Comparison of ENCODE assay signal across 8 cellular contexts in the genomic region with DNA sequence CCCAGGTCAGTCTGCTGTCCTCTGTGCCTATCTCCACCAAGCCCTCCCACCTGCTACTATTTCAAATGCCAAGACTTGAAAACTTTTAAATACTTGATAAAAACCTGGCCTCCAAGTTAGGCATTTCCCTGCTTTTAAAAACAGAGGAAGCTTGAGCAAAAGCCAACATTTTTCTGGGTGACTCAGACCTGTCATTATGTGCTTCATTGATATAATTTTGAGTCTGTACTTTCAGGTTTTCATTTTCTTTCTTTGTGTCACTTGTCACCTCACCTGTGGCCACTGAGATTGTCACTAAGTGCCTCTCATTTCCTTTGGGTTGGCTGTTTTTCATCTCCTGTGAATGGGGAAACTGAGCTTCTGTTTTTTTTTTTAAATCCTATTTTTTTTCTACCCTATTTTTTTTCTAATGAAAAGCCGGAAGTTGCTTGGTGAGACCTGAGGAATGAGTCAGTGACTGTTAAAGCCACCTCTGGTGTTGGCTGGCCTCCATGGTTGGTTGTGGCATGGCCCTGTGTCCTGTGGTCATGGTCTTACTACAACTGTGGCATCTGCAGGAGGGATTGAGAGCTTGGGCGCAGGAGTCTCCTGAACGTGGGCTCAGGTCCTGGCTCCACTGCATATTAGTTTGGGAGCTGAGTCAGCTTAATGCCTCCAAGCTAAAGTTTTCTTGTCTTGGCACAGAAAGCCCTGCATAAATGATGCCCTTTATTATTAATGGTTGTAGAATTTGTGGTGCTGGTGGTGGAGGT. TPM values are rescaled to one million over a fixed set of nuclear protein-coding genes. Genes with fewer than 3 reads are reported as not detected.
DNase-seq lines count a peak whose midpoint lies in the region; ATAC-seq and TF ChIP-seq lines count a peak whose summit lies in the region.

No MANE protein-coding gene starts in this region.

- peak overlapping the region; percentile 25 for H3K4me3 Mint-ChIP-seq in activated T-helper 1 cell treated with anti-CD3 and anti-CD28 coated beads, Interleukin-12 subunit alpha, Interleukin-12 subunit beta, Interleukin-2, Interleukin-4 antibody, amounts not matched to agents 30 ng/mL and 10 ng/mL and 1 ng/mL, durations not matched to agents 14 hours and 24 hours and 36 hours

- H3K27me3 ChIP-seq in DND-41 (ENCODE audit: insufficient read depth, low read length, poor library complexity), result no peaks in the 10 kb centered on the region

- H3K4me1 ChIP-seq in DND-41 (ENCODE audit: insufficient read depth, low read length), result no peaks in the 10 kb centered on the region

- no peak for TF ChIP-seq CTCF in DND-41 (IDR thresholded peaks at IDR 0.05; ENCODE audit: borderline replicate concordance, extremely low read depth, low read length, poor library complexity, severe bottlenecking)

- H3K36me3 Mint-ChIP-seq in activated T-helper 1 cell treated with anti-CD3 and anti-CD28 coated beads, Interleukin-12 subunit alpha, Interleukin-12 subunit beta, Interleukin-2, Interleukin-4 antibody, amounts not matched to agents 30 ng/mL and 10 ng/mL and 1 ng/mL, durations not matched to agents 14 hours and 24 hours and 36 hours (ENCODE audit: low read depth), result peaks cover 1% of the 10 kb centered on the region

- no peaks in the 10 kb centered on the region for H3K9me3 Mint-ChIP-seq in activated T-helper 1 cell treated with anti-CD3 and anti-CD28 coated beads, Interleukin-12 subunit alpha, Interleukin-12 subunit beta, Interleukin-2, Interleukin-4 antibody, amounts not matched to agents 30 ng/mL and 10 ng/mL and 1 ng/mL, durations not matched to agents 14 hours and 24 hours and 36 hours

- H3K27me3 Mint-ChIP-seq in activated T-helper 1 cell treated with anti-CD3 and anti-CD28 coated beads, Interleukin-12 subunit alpha, Interleukin-12 subunit beta, Interleukin-2, Interleukin-4 antibody, amounts not matched to agents 30 ng/mL and 10 ng/mL and 1 ng/mL, durations not matched to agents 14 hours and 24 hours and 36 hours (ENCODE audit: insufficient read depth), result no peaks in the 10 kb centered on the region

- peaks cover 34% of the 10 kb centered on the region for H4K20me1 ChIP-seq in DND-41 (ENCODE audit: insufficient read depth, low read length)

- H3K4me2 ChIP-seq in DND-41 (ENCODE audit: insufficient read depth, low read length), result no peak overlapping the region

- ATAC-seq in DND-41 (ENCODE audit: insufficient read depth, low read depth), result peak; percentile 42; the same call in 1 of the 3 replicates
- peak; percentile 43 for ATAC-seq in HG03460 (IDR thresholded peaks at IDR 0.05; ENCODE audit: unreplicated experiment)
- ATAC-seq in sciatic nerve, result no peak
- ATAC-seq in HG03039 (IDR thresholded peaks at IDR 0.05; ENCODE audit: unreplicated experiment), result no peak

- H3K27ac ChIP-seq in DND-41 (ENCODE audit: low read length), result no peak overlapping the region

- peak overlapping the region; percentile 57 for H3K27ac Mint-ChIP-seq in activated T-helper 1 cell treated with anti-CD3 and anti-CD28 coated beads, Interleukin-12 subunit alpha, Interleukin-12 subunit beta, Interleukin-2, Interleukin-4 antibody, amounts not matched to agents 30 ng/mL and 10 ng/mL and 1 ng/mL, durations not matched to agents 14 hours and 24 hours and 36 hours

- H3K4me1 Mint-ChIP-seq in activated T-helper 1 cell treated with anti-CD3 and anti-CD28 coated beads, Interleukin-12 subunit alpha, Interleukin-12 subunit beta, Interleukin-2, Interleukin-4 antibody, amounts not matched to agents 30 ng/mL and 10 ng/mL and 1 ng/mL, durations not matched to agents 14 hours and 24 hours and 36 hours (ENCODE audit: low read depth), result peaks cover 70% of the 10 kb centered on the region

- H3K36me3 ChIP-seq in DND-41 (ENCODE audit: insufficient read depth, low read length), result no peaks in the 10 kb centered on the region

- no peaks in the 10 kb centered on the region for H3K9me3 ChIP-seq in DND-41 (ENCODE audit: insufficient read depth, low read length, severe bottlenecking)

- no peak overlapping the region for H3K9ac ChIP-seq in DND-41 (ENCODE audit: low read depth, low read length)

- DNase-seq in DND-41 (no peak), kidney tubule cell (ENCODE audit: low spot score) (peak; percentile 93), NCI-H1092 (lab: John Stamatoyannopoulos, UW) (no peak), sciatic nerve (ENCODE audit: low spot score) (no peak), putamen (ENCODE audit: low spot score) (no peak)
- no peak for DNase-seq in activated T-helper 1 cell treated with anti-CD3 and anti-CD28 coated beads, Interleukin-12 subunit alpha, Interleukin-12 subunit beta, Interleukin-2, Interleukin-4 antibody, amounts not matched to agents 30 ng/mL and 10 ng/mL and 1 ng/mL, durations not matched to agents 14 hours and 24 hours and 36 hours (ENCODE audit: low spot score)

- H2AFZ ChIP-seq in DND-41 (ENCODE audit: low read depth, low read length), result no peak overlapping the region

- peaks cover 13% of the 10 kb centered on the region; the same call in 1 of the 2 replicates for H3K79me2 ChIP-seq in DND-41 (ENCODE audit: insufficient read depth, low read length)

- H3K4me3 ChIP-seq in DND-41 (ENCODE audit: low read depth in 1 of 2, low read length in 2 of 2), result no peak overlapping the region

- intact Hi-C loops in activated T-helper 1 cell treated with anti-CD3 and anti-CD28 coated beads, Interleukin-12 subunit alpha, Interleukin-12 subunit beta, Interleukin-2, Interleukin-4 antibody, amounts not matched to agents 30 ng/mL and 10 ng/mL and 1 ng/mL, durations not matched to agents 14 hours and 24 hours and 36 hours (cut with micrococcal nuclease), result loop anchor here (1.0 to 10.0 kb wide), 8 partner anchors 10 to 732 kb away; a partner anchor contains a TSS
- intact Hi-C loops in sciatic nerve (cut with DNase I), result no loop called here

RNA-seq across cellular contexts. Expression of a gene that starts 56.7 kb away (rescaled TPM):
- total RNA-seq in activated T-helper 1 cell treated with anti-CD3 and anti-CD28 coated beads, Interleukin-12 subunit alpha, Interleukin-12 subunit beta, Interleukin-2, Interleukin-4 antibody, amounts not matched to agents 30 ng/mL and 10 ng/mL and 1 ng/mL, durations not matched to agents 14 hours and 24 hours and 36 hours, result 20.0 and 21.2 TPM in 2 replicates
- total RNA-seq in sciatic nerve, result 71.6 TPM

Comparison
In these comparisons a context has a peak if more than half of its experiments do, and no peak if none do; other contexts are left out.
1. ATAC-seq: peak in DND-41 (single experiment) and HG03460 (single experiment); none in sciatic nerve (single experiment) and HG03039 (single experiment).